Comparison of ENCODE assay signal across 9 cellular contexts in the genomic region with DNA sequence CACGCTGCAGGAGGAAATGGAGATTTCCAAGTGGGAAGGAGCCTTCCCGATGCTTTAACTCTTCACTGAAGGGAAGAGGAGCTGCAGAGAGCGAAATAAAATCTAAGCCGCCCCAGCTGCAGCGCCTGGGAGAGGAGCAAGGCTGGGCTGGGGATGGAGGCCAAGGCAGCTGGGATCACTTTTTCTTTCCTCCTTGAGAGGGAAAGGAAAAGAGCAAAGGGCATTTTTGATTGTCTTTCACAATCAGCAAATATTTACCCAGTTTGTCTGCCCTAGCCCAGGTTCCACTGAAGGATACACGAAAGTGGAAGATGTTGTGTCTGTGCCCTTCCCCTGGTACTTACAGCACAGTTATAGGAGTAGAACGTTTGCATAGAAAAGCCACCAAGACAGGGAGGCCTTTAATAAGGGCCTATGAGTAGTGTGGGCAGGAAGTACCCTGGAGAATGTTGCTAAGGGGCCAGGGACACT. TPM values are rescaled to one million over a fixed set of nuclear protein-coding genes. Genes with fewer than 3 reads are reported as not detected.
DNase-seq lines count a peak whose midpoint lies in the region; ATAC-seq and TF ChIP-seq lines count a peak whose summit lies in the region.
"Had no signal": no experiment of that assay in that cellular context is flagged by ENCODE, and none has a peak within 500 bp of the region (broad histone marks: within the 10 kb centered on the region; RNA-seq: fewer than 3 reads in every experiment).

No MANE protein-coding gene starts in this region.

- H3K4me3 ChIP-seq in left ventricle myocardium inferior (peak overlapping the region; percentile 54), esophagus (ENCODE audit: low read depth in 1 of 2, low read length in 2 of 2) (no peak overlapping the region), neuronal stem cell (ENCODE audit: low read length in 2 of 2) (no peak overlapping the region), aorta (ENCODE audit: low read length in 2 of 2) (no peak overlapping the region)

- intact Hi-C loops in left ventricle myocardium inferior (cut with micrococcal nuclease) (no loop called here), left ventricle myocardium superior (cut with micrococcal nuclease) (no loop called here), aorta (cut with DNase I) (loop anchor here in 1 of 2 donors (2.0 to 5.0 kb wide), 2 partner anchors 23 to 39 kb away; a partner anchor contains a TSS)

- no peak overlapping the region for H3K4ac ChIP-seq in neuronal stem cell (ENCODE audit: low read length)

- no peaks in the 10 kb centered on the region for H3K27me3 ChIP-seq in left ventricle myocardium inferior (ENCODE audit: low read depth)
- no peaks in the 10 kb centered on the region for H3K27me3 ChIP-seq in esophagus (ENCODE audit: control insufficient read depth in 1 of 2, insufficient read depth in 2 of 2, low read length in 2 of 2)
- peaks cover 0 to 30% (median 0%) of the 10 kb centered on the region in 3 experiments for H3K27me3 ChIP-seq in neuronal stem cell (ENCODE audit: control insufficient read depth in 3 of 3, insufficient read depth in 3 of 3, low read depth in 1 of 3, low read length in 3 of 3)
- no peaks in the 10 kb centered on the region for H3K27me3 ChIP-seq in aorta (ENCODE audit: control insufficient read depth in 1 of 2, insufficient read depth in 2 of 2, low read length in 1 of 2)

- H3K36me3 ChIP-seq in left ventricle myocardium inferior (no peaks in the 10 kb centered on the region), esophagus (ENCODE audit: control insufficient read depth in 2 of 2, insufficient read depth in 2 of 2, low read length in 1 of 2) (no peaks in the 10 kb centered on the region), neuronal stem cell (replicated peaks in 1 of 2; ENCODE audit: control insufficient read depth in 2 of 2, insufficient read depth in 2 of 2, low read length in 2 of 2) (no peaks in the 10 kb centered on the region), aorta (ENCODE audit: control insufficient read depth in 1 of 2, insufficient read depth in 2 of 2, low read length in 1 of 2) (no peaks in the 10 kb centered on the region)

- H2BK12ac ChIP-seq in neuronal stem cell (ENCODE audit: low read length) = no peak overlapping the region

- no peak overlapping the region for H4K8ac ChIP-seq in neuronal stem cell (ENCODE audit: low read depth, low read length)

- ATAC-seq in left ventricle myocardium superior (no peak), aorta (ENCODE audit: low FRiP score) (no peak), GM21360 (IDR thresholded peaks at IDR 0.05; ENCODE audit: unreplicated experiment) (no peak)

- no peak overlapping the region for H2BK5ac ChIP-seq in neuronal stem cell (ENCODE audit: low read length)

- in situ Hi-C loops in ACHN (cut with HindIII; ENCODE audit: low pct_ligation_motif_present, low pct_unique_long_range_greater_than_20kb, low sequenced_read_pairs) = no loop called here

- H3K9me3 ChIP-seq in left ventricle myocardium inferior (replicated peaks) (no peaks in the 10 kb centered on the region), esophagus (ENCODE audit: control insufficient read depth in 2 of 2, insufficient read depth in 1 of 2, low read depth in 1 of 2, low read length in 1 of 2) (no peaks in the 10 kb centered on the region), neuronal stem cell (replicated peaks in 1 of 2; ENCODE audit: control insufficient read depth in 2 of 2, insufficient read depth in 1 of 2, low read depth in 1 of 2, low read length in 2 of 2) (no peaks in the 10 kb centered on the region), aorta (ENCODE audit: control insufficient read depth, low read length) (no peaks in the 10 kb centered on the region)

- H3K4me2 ChIP-seq in neuronal stem cell (ENCODE audit: insufficient read depth, low read length, poor library complexity, severe bottlenecking) = no peak overlapping the region

- no peak overlapping the region for H3K9ac ChIP-seq in neuronal stem cell (ENCODE audit: low read depth, low read length, poor library complexity)

- H3K23ac ChIP-seq in neuronal stem cell (ENCODE audit: low read depth, low read length, poor library complexity) = no peak overlapping the region

- H3K4me1 ChIP-seq in left ventricle myocardium inferior (peaks cover 100% of the 10 kb centered on the region), esophagus (ENCODE audit: control insufficient read depth in 2 of 2, insufficient read depth in 2 of 2, low read length in 1 of 2) (peaks cover 4 to 21% of the 10 kb centered on the region in 2 donors), neuronal stem cell (ENCODE audit: control insufficient read depth in 2 of 2, insufficient read depth in 1 of 2, low read depth in 1 of 2, low read length in 2 of 2) (peaks cover 6 to 15% of the 10 kb centered on the region in 2 donors), aorta (ENCODE audit: control insufficient read depth in 1 of 2, insufficient read depth in 2 of 2, low read length in 2 of 2) (peaks cover 10 to 17% of the 10 kb centered on the region in 2 donors)

- WGBS in esophagus, 2 donors = 38 to 53% methylated on average over 7 of the region's 7 CpGs
- WGBS in neuronal stem cell (ENCODE audit: extremely low coverage in 2 of 2, insufficient read length in 2 of 2, insufficient replicate concordance in 1 of 2), 2 donors = no CpG with 5 or more reads among the region's 7 CpGs
- 5 to 7% methylated on average over 7 of the region's 7 CpGs for WGBS in aorta, 2 donors

- no peak overlapping the region for H2BK15ac ChIP-seq in neuronal stem cell (ENCODE audit: low read length)

- no peak overlapping the region for H2BK120ac ChIP-seq in neuronal stem cell (ENCODE audit: low read depth, low read length)

- no peak overlapping the region for H3K14ac ChIP-seq in neuronal stem cell (ENCODE audit: low read length)

- peak overlapping the region; percentile 82 for H2AFZ ChIP-seq in neuronal stem cell (ENCODE audit: low read length)

- no peak for TF ChIP-seq CTCF in left ventricle myocardium inferior (IDR thresholded peaks at IDR 0.05; ENCODE audit: borderline replicate concordance)

- H3K79me1 ChIP-seq in neuronal stem cell (ENCODE audit: low read depth, low read length) = no peaks in the 10 kb centered on the region

- H2AK5ac ChIP-seq in neuronal stem cell (ENCODE audit: low read depth, low read length) = no peak overlapping the region

- H3K18ac ChIP-seq in neuronal stem cell (ENCODE audit: low read length) = peak overlapping the region; percentile 3

- DNase-seq in left ventricle myocardium inferior (no peak), left ventricle myocardium superior (no peak), neuronal stem cell (ENCODE audit: low spot score) (no peak), aorta (no peak), SKM-1 treated with dmso at 0.1 percent for 144 hours (lab: John Stamatoyannopoulos, UW; ENCODE audit: unreplicated experiment) (no peak), ACHN (no peak)
- DNase-seq: AML-193 had no signal

- H3K27ac ChIP-seq in left ventricle myocardium inferior (replicated peaks) (peak overlapping the region; percentile 87), esophagus (ENCODE audit: low read depth in 2 of 2, low read length in 1 of 2) (peak overlapping the region; percentile 36 to 44), neuronal stem cell (replicated peaks; ENCODE audit: low read length) (no peak overlapping the region), aorta (ENCODE audit: low read depth in 1 of 2, low read length in 2 of 2) (peak overlapping the region; percentile 92 to 95)

- H4K91ac ChIP-seq in neuronal stem cell (ENCODE audit: low read depth, low read length, poor library complexity) = no peak overlapping the region

RNA-seq across cellular contexts. Expression of a gene that starts 38.8 kb away (rescaled TPM):
- 205 TPM for total RNA-seq in left ventricle myocardium inferior
- total RNA-seq in left ventricle myocardium superior = 212 TPM
- polyA plus RNA-seq in esophagus = 10 to 100 TPM; 24.7 to 47.4 TPM
- polyA plus RNA-seq in neuronal stem cell (2013, experiment 1 of 2) = 0.24 TPM
- 0.19 TPM for polyA plus RNA-seq in neuronal stem cell (2013, experiment 2 of 2)
- total RNA-seq in aorta = 100 to 1,000 TPM; 414 to 954 TPM
- polyA plus RNA-seq in aorta = 100 to 1,000 TPM; 213 to 392 TPM
